Comparison of ENCODE assay signal across 8 cellular contexts in the genomic region with DNA sequence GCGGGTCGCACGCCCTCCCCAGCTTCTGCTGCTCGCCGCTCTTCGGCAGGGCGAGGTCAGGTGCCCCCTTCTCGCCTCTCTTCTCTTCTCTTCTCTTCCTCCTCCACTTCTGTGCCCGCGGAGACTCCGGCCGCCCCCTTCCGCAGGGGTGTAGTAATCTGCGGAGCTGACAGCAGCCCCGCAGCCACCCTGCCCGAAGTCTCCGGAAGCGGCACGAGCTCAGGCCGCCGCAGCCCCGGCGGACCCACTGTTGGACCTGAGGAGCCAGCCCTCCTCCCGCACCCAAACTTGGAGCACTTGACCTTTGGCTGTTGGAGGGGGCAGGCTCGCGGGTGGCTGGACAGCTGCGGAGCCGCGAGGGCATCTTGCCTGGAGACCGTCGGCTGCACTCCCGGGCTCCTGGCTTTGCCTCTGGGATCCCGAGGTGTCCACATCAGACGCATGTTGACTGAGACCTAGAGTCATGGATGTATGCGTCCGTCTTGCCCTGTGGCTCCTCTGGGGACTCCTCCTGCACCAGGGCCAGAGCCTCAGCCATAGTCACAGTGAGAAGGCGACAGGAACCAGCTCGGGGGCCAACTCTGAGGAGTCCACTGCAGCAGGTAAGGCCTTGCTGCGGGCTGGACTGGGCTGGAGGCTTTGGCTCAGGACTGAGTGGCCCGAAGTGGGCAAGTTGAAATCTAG. TPM values are rescaled to one million over a fixed set of nuclear protein-coding genes. Genes with fewer than 3 reads are reported as not detected.
A peak's percentile ranks its signal among the peaks of the same experiment; 100 is the strongest.
DNase-seq lines count a peak whose midpoint lies in the region; ATAC-seq, FAIRE-seq and TF ChIP-seq lines count a peak whose summit lies in the region.

No MANE protein-coding gene starts in this region.

- H3K4me3 Mint-ChIP-seq in WTC11 = peak overlapping the region; percentile 94
- H3K4me3 Mint-ChIP-seq in effector memory CD8-positive, alpha-beta T cell = peak overlapping the region; percentile 98 to 99

- H3K23ac ChIP-seq in IMR-90 (ENCODE audit: low read depth, low read length) (peak overlapping the region; percentile 93), mesendoderm (ENCODE audit: low read length) (no peak overlapping the region)

- H3K4me1 Mint-ChIP-seq in WTC11 = peaks cover 51% of the 10 kb centered on the region
- peaks cover 54 to 68% of the 10 kb centered on the region in 2 donors for H3K4me1 Mint-ChIP-seq in effector memory CD8-positive, alpha-beta T cell (ENCODE audit: low read depth in 2 of 2)

- H3K18ac ChIP-seq in IMR-90 (ENCODE audit: low read depth, low read length) = no peak overlapping the region; the same call in 1 of the 2 replicates
- peak overlapping the region; percentile 42 for H3K18ac ChIP-seq in mesendoderm (ENCODE audit: low read length)

- H4K5ac ChIP-seq in IMR-90 (ENCODE audit: low read depth, low read length) (peak overlapping the region; percentile 7; the same call in 1 of the 2 replicates), mesendoderm (ENCODE audit: low read length) (no peak overlapping the region)

- in situ Hi-C loops in IMR-90 (cut with MboI; ENCODE audit: low sequenced_read_pairs) = no loop called here

- intact Hi-C loops in IMR-90 (cut with micrococcal nuclease) = loop anchor here (1.0 to 10.0 kb wide), 4 partner anchors 86 to 401 kb away; no protein-coding TSS in a partner anchor

- no peak for TF ChIP-seq POLR2A in IMR-90 (IDR thresholded peaks at IDR 0.05; ENCODE audit: low read depth, low read length)

- no peaks in the 10 kb centered on the region for H3K36me3 ChIP-seq in IMR-90 (ENCODE audit: control insufficient read depth, insufficient read depth, low read length)
- H3K36me3 ChIP-seq in mesendoderm (ENCODE audit: control insufficient read depth, insufficient read depth, low read length) = no peaks in the 10 kb centered on the region
- H3K36me3 ChIP-seq in thymus (ENCODE audit: control insufficient read depth, insufficient read depth) = no peaks in the 10 kb centered on the region

- H3K27me3 ChIP-seq in IMR-90 (ENCODE audit: control insufficient read depth, insufficient read depth, low read length) (no peaks in the 10 kb centered on the region), mesendoderm (ENCODE audit: insufficient read depth, low read length, poor library complexity) (no peaks in the 10 kb centered on the region), thymus (ENCODE audit: control insufficient read depth, insufficient read depth) (no peaks in the 10 kb centered on the region)

- ATAC-seq in GM21515 (IDR thresholded peaks at IDR 0.05; ENCODE audit: unreplicated experiment) (peak; percentile 19), IMR-90 (ENCODE audit: low read depth) (peak; percentile 21), WTC11 (peak; percentile 6)
- ATAC-seq in effector memory CD8-positive, alpha-beta T cell (replicated peaks) = peak; percentile 8

- H3K27ac ChIP-seq in IMR-90 (ENCODE audit: insufficient read depth, low read length) (peak overlapping the region; percentile 19), mesendoderm (ENCODE audit: low read depth, low read length) (peak overlapping the region; percentile 36), thymus (ENCODE audit: low read depth) (peak overlapping the region; percentile 87)

- H3K4me2 ChIP-seq in IMR-90 (ENCODE audit: low read depth, low read length) = peak overlapping the region; percentile 98
- H3K4me2 ChIP-seq in mesendoderm (ENCODE audit: low read length) = peak overlapping the region; percentile 76

- H3K79me1 ChIP-seq in IMR-90 (ENCODE audit: low read depth in 1 of 2, low read length in 2 of 2) (peaks cover 23 to 45% of the 10 kb centered on the region in 2 experiments), mesendoderm (ENCODE audit: low read length) (peaks cover 6% of the 10 kb centered on the region)

- no peak for TF ChIP-seq CTCF in IMR-90 (conservative IDR thresholded peaks at IDR 0.05; ENCODE audit: low read depth, low read length)
- no peak for TF ChIP-seq CTCF in WTC11 (IDR thresholded peaks at IDR 0.05)
- no peak for TF ChIP-seq CTCF in D721Med (IDR thresholded peaks at IDR 0.05; ENCODE audit: insufficient read depth, missing control alignments)

- TF ChIP-seq RAD21 in IMR-90 (IDR thresholded peaks at IDR 0.05; ENCODE audit: low read length) = no peak

- peak overlapping the region in 1 of 2 experiments; percentile 43; a peak in 1 of 4 replicates for H4K8ac ChIP-seq in IMR-90 (ENCODE audit: low read depth in 2 of 2, low read length in 2 of 2)
- no peak overlapping the region for H4K8ac ChIP-seq in mesendoderm (ENCODE audit: low read depth, low read length)

- H2BK20ac ChIP-seq in IMR-90 (ENCODE audit: low read depth, low read length) = no peak overlapping the region

- CTCF ChIA-PET in IMR-90 (lab: Yijun Ruan, JAX) = interaction anchor here (0.9 to 9.2 kb wide), 10 partner anchors 10 to 215 kb away, joined by 3 to 186 read pairs (median 6); a partner anchor contains a TSS
- CTCF ChIA-PET in WTC11 (lab: Charles Lee) = interaction anchor here (0.6 to 9.8 kb wide), 35 partner anchors 8 to 328 kb away, joined by 3 to 403 read pairs (median 7); a partner anchor contains a TSS

- WGBS in IMR-90 (ENCODE audit: extremely low coverage in 2 of 2, insufficient read length in 1 of 2), 2 experiments = 5% methylated on average over 11 of the region's 40 CpGs; no CpG with 5 or more reads in 1 of the 2 experiments
- WGBS in mesendoderm (ENCODE audit: extremely low coverage, insufficient coverage, low lambda C conversion rate) = no CpG with 5 or more reads among the region's 40 CpGs
- WGBS in thymus = 1% methylated on average over 40 of the region's 40 CpGs

- H2BK5ac ChIP-seq in IMR-90 (ENCODE audit: low read depth, low read length, poor library complexity, severe bottlenecking) = peak overlapping the region; percentile 25
- H2BK5ac ChIP-seq in mesendoderm (ENCODE audit: low read length) = no peak overlapping the region

- H3K9ac ChIP-seq in IMR-90 (ENCODE audit: low read depth, low read length) = peak overlapping the region; percentile 71
- peak overlapping the region; percentile 72 for H3K9ac ChIP-seq in mesendoderm (ENCODE audit: low read length)

- POLR2A ChIA-PET in IMR-90 (lab: Charles Lee; ENCODE audit: unreplicated experiment) = interaction anchor here (1.6 kb wide), 1 partner anchor 216 kb away, joined by 7 read pairs; no protein-coding TSS in a partner anchor
- POLR2A ChIA-PET in WTC11 (lab: Charles Lee) = interaction anchor here (1.9 to 2.1 kb wide), 2 partner anchors 15 to 210 kb away, joined by 8 to 17 read pairs; a partner anchor contains a TSS

- peaks cover 27% of the 10 kb centered on the region for H3K27me3 Mint-ChIP-seq in WTC11 (ENCODE audit: low read depth)
- H3K27me3 Mint-ChIP-seq in effector memory CD8-positive, alpha-beta T cell = no peaks in the 10 kb centered on the region

- H3K4me3 ChIP-seq in IMR-90 (ENCODE audit: insufficient read depth, low read depth, low read length) (peak overlapping the region; percentile 83), mesendoderm (ENCODE audit: low read length) (peak overlapping the region; percentile 52), thymus (ENCODE audit: low read length) (peak overlapping the region; percentile 98)

- no peak overlapping the region; the same call in 1 of the 2 replicates for H3K56ac ChIP-seq in IMR-90 (ENCODE audit: extremely low read depth, insufficient read depth, low read length)
- peak overlapping the region; percentile 84 for H3K56ac ChIP-seq in mesendoderm (ENCODE audit: low read length)

- no peak for FAIRE-seq in D721Med (lab: Jason Lieb, UNC)

- H3K36me3 Mint-ChIP-seq in WTC11 = no peaks in the 10 kb centered on the region
- peaks cover 25% of the 10 kb centered on the region for H3K36me3 Mint-ChIP-seq in effector memory CD8-positive, alpha-beta T cell (ENCODE audit: insufficient read depth)

- H2BK15ac ChIP-seq in IMR-90 (ENCODE audit: low read depth, low read length) = peak overlapping the region; percentile 21; the same call in 1 of the 3 replicates
- H2BK15ac ChIP-seq in mesendoderm (replicated peaks; ENCODE audit: low read depth) = no peak overlapping the region

- H2AK9ac ChIP-seq in IMR-90 (replicated peaks; ENCODE audit: low read depth, low read length, poor library complexity) = peak overlapping the region; percentile 96

- H4K20me1 ChIP-seq in IMR-90 (ENCODE audit: insufficient read depth, low read length) = no peaks in the 10 kb centered on the region

- peak overlapping the region; percentile 85; the same call in 1 of the 2 replicates for H3K27ac Mint-ChIP-seq in WTC11
- H3K27ac Mint-ChIP-seq in effector memory CD8-positive, alpha-beta T cell = peak overlapping the region; percentile 96 to 99

- peak overlapping the region; percentile 28; the same call in 1 of the 2 replicates for H4K91ac ChIP-seq in IMR-90 (ENCODE audit: insufficient read depth, low read depth, low read length)

- H3K4ac ChIP-seq in IMR-90 (ENCODE audit: low read depth, low read length) (peak overlapping the region; percentile 75), mesendoderm (ENCODE audit: low read depth, low read length) (no peak overlapping the region)

- H2AFZ ChIP-seq in IMR-90 (replicated peaks; ENCODE audit: low read length, poor library complexity) = peak overlapping the region; percentile 96

- H3K79me2 ChIP-seq in mesendoderm (ENCODE audit: control insufficient read depth, insufficient read depth, low read length) = no peaks in the 10 kb centered on the region

- H2AK5ac ChIP-seq in IMR-90 (ENCODE audit: low read depth, low read length) (peak overlapping the region; percentile 23; the same call in 1 of the 2 replicates), mesendoderm (ENCODE audit: low read length) (no peak overlapping the region)

- peak overlapping the region; percentile 38; the same call in 1 of the 2 replicates for H2BK120ac ChIP-seq in IMR-90 (ENCODE audit: low read depth, low read length)
- no peak overlapping the region for H2BK120ac ChIP-seq in mesendoderm (ENCODE audit: low read depth, low read length)

- peak overlapping the region; percentile 83 for H3K14ac ChIP-seq in IMR-90 (replicated peaks; ENCODE audit: low read depth, low read length)

- H3K9me3 Mint-ChIP-seq in WTC11 = no peaks in the 10 kb centered on the region
- no peaks in the 10 kb centered on the region for H3K9me3 Mint-ChIP-seq in effector memory CD8-positive, alpha-beta T cell

- peak; percentile 37 for DNase-seq in DMS53 treated with DMSO at 0.1 percent for 48 hours (lab: John Stamatoyannopoulos, UW; ENCODE audit: unreplicated experiment)
- DNase-seq in IMR-90 = no peak
- peak; percentile 57 for DNase-seq in WTC11 (ENCODE audit: low spot score)
- DNase-seq in effector memory CD8-positive, alpha-beta T cell = peak; percentile 29 to 42 (median 38)
- DNase-seq in mesendoderm = peak; percentile 52
- DNase-seq in D721Med (ENCODE audit: insufficient read length, low spot score) = no peak

- no peaks in the 10 kb centered on the region for H3K9me3 ChIP-seq in IMR-90 (ENCODE audit: control insufficient read depth, insufficient read depth, low read length)
- H3K9me3 ChIP-seq in thymus (ENCODE audit: control insufficient read depth) = no peaks in the 10 kb centered on the region

- dilution Hi-C loops in IMR-90 (cut with HindIII; ENCODE audit: low sequenced_read_pairs, unreplicated experiment) = no loop called here

- H3K9me1 ChIP-seq in IMR-90 (ENCODE audit: insufficient read depth, low read length) = peaks cover 23% of the 10 kb centered on the region

- H3K4me1 ChIP-seq in IMR-90 (ENCODE audit: control insufficient read depth, insufficient read depth, low read length) (peaks cover 18% of the 10 kb centered on the region), mesendoderm (ENCODE audit: control insufficient read depth, low read depth, low read length) (peaks cover 15% of the 10 kb centered on the region), thymus (ENCODE audit: control insufficient read depth, insufficient read depth, low read length) (peaks cover 35% of the 10 kb centered on the region)

- BruUV-seq in IMR-90 (replicated peaks; lab: Mats Ljungman, UMichigan) = no TSS peak

RNA-seq across cellular contexts. Expression of a gene that starts 0.5 kb away (rescaled TPM):
- total RNA-seq in IMR-90 (2012; rRNA removed) (13.9 and 17.9 TPM in 2 replicates), WTC11 (2021) (17.0 to 18.0 TPM (median 17.4 TPM) in 3 replicates)
- polyA plus RNA-seq in IMR-90 (2012; rRNA removed) (19.2 and 23.0 TPM in 2 replicates), thymus (33.0 TPM)
- 24.2 and 28.5 TPM in 2 replicates for polyA plus RNA-seq in IMR-90 (2012; cell fraction: cytosol; rRNA removed)
- 34.8 and 44.6 TPM in 2 replicates for polyA plus RNA-seq in IMR-90 (2012; cell fraction: nucleus; rRNA removed; ENCODE audit: low replicate concordance)
- 9.2 TPM for polyA plus RNA-seq in mesendoderm (2013, experiment 1 of 2)
- 8.3 TPM for polyA plus RNA-seq in mesendoderm (2013, experiment 2 of 2)

RNA-seq across cellular contexts. Expression of a gene that starts 15.2 kb away (rescaled TPM):
- total RNA-seq in IMR-90 (2012; rRNA removed) (16.3 and 20.6 TPM in 2 replicates), WTC11 (2021) (28.8 to 33.6 TPM (median 28.8 TPM) in 3 replicates)
- polyA plus RNA-seq in IMR-90 (2012; rRNA removed) (106 and 114 TPM in 2 replicates), thymus (77.3 TPM)
- polyA plus RNA-seq in IMR-90 (2012; cell fraction: cytosol; rRNA removed) = 41.7 and 123 TPM in 2 replicates
- polyA plus RNA-seq in IMR-90 (2012; cell fraction: nucleus; rRNA removed; ENCODE audit: low replicate concordance) = 16.5 and 40.2 TPM in 2 replicates
- polyA plus RNA-seq in mesendoderm (2013, experiment 1 of 2) = 38.2 TPM
- polyA plus RNA-seq in mesendoderm (2013, experiment 2 of 2) = 34.7 TPM

RNA-seq across cellular contexts. Expression of a gene that starts 47.6 kb away (rescaled TPM):
- total RNA-seq in IMR-90 (2012; rRNA removed) = 10.6 TPM in 2 replicates
- 31.3 and 36.7 TPM in 2 replicates for polyA plus RNA-seq in IMR-90 (2012; rRNA removed)
- polyA plus RNA-seq in IMR-90 (2012; cell fraction: cytosol; rRNA removed) = 22.4 and 36.8 TPM in 2 replicates
- 74.5 and 92.9 TPM in 2 replicates for polyA plus RNA-seq in IMR-90 (2012; cell fraction: nucleus; rRNA removed; ENCODE audit: low replicate concordance)
- 38.2 to 43.0 TPM (median 40.7 TPM) in 3 replicates for total RNA-seq in WTC11 (2021)
- polyA plus RNA-seq in mesendoderm (2013, experiment 1 of 2) = 55.1 TPM
- 56.2 TPM for polyA plus RNA-seq in mesendoderm (2013, experiment 2 of 2)
- polyA plus RNA-seq in thymus = 24.0 TPM

RNA-seq across cellular contexts. Expression of a gene that starts 58.6 kb away (rescaled TPM):
- total RNA-seq in IMR-90 (2012; rRNA removed) = 138 and 145 TPM in 2 replicates
- polyA plus RNA-seq in IMR-90 (2012; rRNA removed) = 103 and 105 TPM in 2 replicates
- polyA plus RNA-seq in IMR-90 (2012; cell fraction: cytosol; rRNA removed) = 69.7 and 79.4 TPM in 2 replicates
- polyA plus RNA-seq in IMR-90 (2012; cell fraction: nucleus; rRNA removed; ENCODE audit: low replicate concordance) = 137 and 211 TPM in 2 replicates
- 81.3 to 91.4 TPM (median 81.4 TPM) in 3 replicates for total RNA-seq in WTC11 (2021)
- 72.3 TPM for polyA plus RNA-seq in mesendoderm (2013, experiment 1 of 2)
- 72.2 TPM for polyA plus RNA-seq in mesendoderm (2013, experiment 2 of 2)
- polyA plus RNA-seq in thymus = 23.0 TPM

Comparison
In these comparisons a context has a peak if more than half of its experiments do, and no peak if none do; other contexts are left out.
1. DNase-seq: peak in DMS53 treated with DMSO at 0.1 percent for 48 hours (single experiment), WTC11 (single experiment), effector memory CD8-positive, alpha-beta T cell (3 of 3) and mesendoderm (single experiment); none in IMR-90 (single experiment) and D721Med (single experiment).
2. H3K27ac ChIP-seq: peak in every context shown above with its lines; median percentile 87 in thymus; 36 in mesendoderm; 19 in IMR-90.
3. Peak in every context shown above with its lines, with median percentiles within 50 percentile points of each other: ATAC-seq and H3K4me3 ChIP-seq.